In the genomic region with DNA sequence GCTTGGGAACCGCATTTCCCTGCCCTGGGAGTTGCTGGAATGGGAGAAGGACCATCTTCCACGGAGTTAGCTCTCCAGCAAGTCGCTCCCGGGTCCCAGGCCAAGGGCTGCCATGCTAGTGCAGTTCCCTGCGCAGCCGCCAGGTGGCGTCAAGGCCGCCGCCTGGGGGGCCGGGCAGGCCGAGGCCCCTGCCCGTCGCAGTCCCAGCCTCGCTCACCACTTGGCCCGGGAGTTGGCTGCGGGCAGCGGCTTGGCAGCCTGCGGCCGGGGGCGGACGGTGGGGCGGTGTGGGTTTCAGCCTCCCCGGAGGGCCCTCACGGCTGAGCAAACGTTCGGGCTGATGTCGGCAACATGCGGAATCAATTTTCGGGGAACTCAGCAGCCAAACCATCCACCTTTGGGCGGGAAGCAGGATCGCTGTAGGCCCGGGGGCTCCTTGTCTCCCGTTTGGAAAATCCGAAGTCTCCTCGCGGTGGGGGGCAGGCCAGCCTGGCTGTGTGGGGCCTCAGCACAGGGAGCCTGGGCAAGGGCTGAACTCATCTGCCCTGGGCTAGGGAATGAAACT, we compare ENCODE assay signal across 8 cellular contexts.
DNase-seq lines count a peak whose midpoint lies in the region; ATAC-seq, FAIRE-seq and TF ChIP-seq lines count a peak whose summit lies in the region.

No MANE protein-coding gene starts in this region.

- H3K79me2 ChIP-seq in MM.1S (ENCODE audit: low read length): no peaks in the 10 kb centered on the region

- no peak for TF ChIP-seq POLR2A in A549 (IDR thresholded peaks at IDR 0.05; ENCODE audit: low read length)

- H3K9ac ChIP-seq in MM.1S (ENCODE audit: low read length): no peak overlapping the region

- no peak overlapping the region for H3K27ac ChIP-seq in A549
- H3K27ac ChIP-seq in MM.1S (ENCODE audit: low read length): no peak overlapping the region

- TF ChIP-seq EP300 in A549 (IDR thresholded peaks at IDR 0.05): no peak

- FAIRE-seq in A549 (lab: Jason Lieb, UNC): no peak

- H3K4me3 ChIP-seq in A549 (no peak overlapping the region), MM.1S (ENCODE audit: low read length) (no peak overlapping the region)

- POLR2A ChIA-PET in A549 (lab: Yijun Ruan, JAX): no interaction called here

- no peaks in the 10 kb centered on the region for H3F3A ChIP-seq in MM.1S (ENCODE audit: insufficient read depth, low read length)

- H2AFZ ChIP-seq in MM.1S (ENCODE audit: low read length): no peak overlapping the region

- H4K20me1 ChIP-seq in MM.1S (ENCODE audit: insufficient read depth, low read length): no peaks in the 10 kb centered on the region

- H3K9me2 ChIP-seq in MM.1S (replicated peaks; ENCODE audit: insufficient read depth, low read length): no peaks in the 10 kb centered on the region

- CTCF ChIA-PET in A549 (lab: Yijun Ruan, JAX): interaction anchor here (1.4 kb wide), 1 partner anchor 12 kb away, joined by 4 read pairs; no protein-coding TSS in a partner anchor

- no peaks in the 10 kb centered on the region for H3K27me3 ChIP-seq in MM.1S (replicated peaks; ENCODE audit: insufficient read depth, low read length)

- DNase-seq in A549 (ENCODE audit: low read depth in 1 of 2, low spot score in 1 of 2) (no peak), MM.1S (no peak), fibroblast of gingiva (ENCODE audit: low read depth) (peak; percentile 72), retina (peak; percentile 80), DMS79 (lab: John Stamatoyannopoulos, UW) (no peak), NCI-H2196 (lab: John Stamatoyannopoulos, UW; ENCODE audit: unreplicated experiment) (no peak)

- WGBS in A549 (ENCODE audit: missing lambda C conversion rate): 80% methylated on average over 7 of the region's 36 CpGs

- TF ChIP-seq CTCF in A549 (IDR thresholded peaks at IDR 0.05): 0 out of 3 replicates have a peak, but pooled peaks have one; percentile 22
- TF ChIP-seq CTCF in MM.1S (IDR thresholded peaks at IDR 0.05; ENCODE audit: low read length): peak; percentile 56

- H3K4me2 ChIP-seq in A549: no peak overlapping the region
- no peak overlapping the region for H3K4me2 ChIP-seq in MM.1S (ENCODE audit: low read depth, low read length)

- H3K36me3 ChIP-seq in MM.1S (replicated peaks; ENCODE audit: insufficient read depth, low read length): no peaks in the 10 kb centered on the region

- H3K4me1 ChIP-seq in A549 (no peaks in the 10 kb centered on the region), MM.1S (ENCODE audit: low read length) (no peaks in the 10 kb centered on the region)

- peak in 1 of 2 experiments; percentile 60; a peak in 3 of 6 replicates for ATAC-seq in A549
- peak; percentile 23 for ATAC-seq in GM18870 (IDR thresholded peaks at IDR 0.05; ENCODE audit: unreplicated experiment)
- ATAC-seq in GM21737 (IDR thresholded peaks at IDR 0.05; ENCODE audit: unreplicated experiment): no peak

- TF ChIP-seq RAD21 in A549 (conservative IDR thresholded peaks at IDR 0.05 in 1 of 2, IDR thresholded peaks at IDR 0.05 in 1 of 2): peak in 1 of 2 experiments; percentile 17; a peak in 1 of 5 replicates

- H3K9me3 ChIP-seq in A549 (no peaks in the 10 kb centered on the region), MM.1S (replicated peaks; ENCODE audit: insufficient read depth, low read length) (no peaks in the 10 kb centered on the region)

TF ChIP-seq in A549, 52 proteins besides CTCF, POLR2A, EP300 and RAD21:
- TF ChIP-seq, protein P1, sequence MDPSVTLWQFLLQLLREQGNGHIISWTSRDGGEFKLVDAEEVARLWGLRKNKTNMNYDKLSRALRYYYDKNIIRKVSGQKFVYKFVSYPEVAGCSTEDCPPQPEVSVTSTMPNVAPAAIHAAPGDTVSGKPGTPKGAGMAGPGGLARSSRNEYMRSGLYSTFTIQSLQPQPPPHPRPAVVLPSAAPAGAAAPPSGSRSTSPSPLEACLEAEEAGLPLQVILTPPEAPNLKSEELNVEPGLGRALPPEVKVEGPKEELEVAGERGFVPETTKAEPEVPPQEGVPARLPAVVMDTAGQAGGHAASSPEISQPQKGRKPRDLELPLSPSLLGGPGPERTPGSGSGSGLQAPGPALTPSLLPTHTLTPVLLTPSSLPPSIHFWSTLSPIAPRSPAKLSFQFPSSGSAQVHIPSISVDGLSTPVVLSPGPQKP (IDR thresholded peaks at IDR 0.05; ENCODE audit: low read depth, low read length): no peak
- peak; percentile 26; the same call in 1 of the 3 replicates for TF ChIP-seq SMC3 (IDR thresholded peaks at IDR 0.05)
- TF ChIP-seq HOXB5 (CRISPR knock-in tag; IDR thresholded peaks at IDR 0.05): no peak

Comparison
In these comparisons a context has a peak if more than half of its experiments do, and no peak if none do; other contexts are left out.
1. DNase-seq: peak in fibroblast of gingiva (single experiment) and retina (single experiment); none in A549 (0 of 2), MM.1S (single experiment), DMS79 (single experiment) and NCI-H2196 (single experiment).